7 cellular contexts compared by ENCODE assay signal in genomic region chr5:9361835-9362234, GRCh38.
DNase-seq lines count a peak whose midpoint lies in the region; ATAC-seq and TF ChIP-seq lines count a peak whose summit lies in the region.

No MANE protein-coding gene starts in this region.

- in situ Hi-C loops in G401 (cut with HindIII; ENCODE audit: low sequenced_read_pairs): no loop called here

- H3K27me3 ChIP-seq in OCI-LY3 (ENCODE audit: low read depth, low read length): no peaks in the 10 kb centered on the region
- H3K27me3 ChIP-seq in body of pancreas: no peaks in the 10 kb centered on the region
- no peaks in the 10 kb centered on the region for H3K27me3 ChIP-seq in testis

- peak; percentile 79 for TF ChIP-seq CTCF in OCI-LY3 (IDR thresholded peaks at IDR 0.05; ENCODE audit: low read depth, low read length)
- TF ChIP-seq CTCF in body of pancreas (IDR thresholded peaks at IDR 0.05): peak; percentile 49 to 87 (median 79)
- peak in 2 of 3 experiments; percentile 43 to 71 for TF ChIP-seq CTCF in testis (IDR thresholded peaks at IDR 0.05)

- H3K27ac ChIP-seq in OCI-LY3 (ENCODE audit: low read length) (no peak overlapping the region), body of pancreas (no peak overlapping the region), testis (no peak overlapping the region)

- H2AFZ ChIP-seq in OCI-LY3 (ENCODE audit: low read depth, low read length): no peak overlapping the region

- H3K4me2 ChIP-seq in OCI-LY3 (ENCODE audit: low read length): 0 out of 2 replicates have a peak overlapping the region, but pooled peaks have one; percentile 28

- no peaks in the 10 kb centered on the region for H3K36me3 ChIP-seq in OCI-LY3 (replicated peaks; ENCODE audit: low read depth, low read length)
- H3K36me3 ChIP-seq in body of pancreas (replicated peaks in 1 of 2; ENCODE audit: insufficient read depth in 1 of 2, low read depth in 2 of 2): no peaks in the 10 kb centered on the region
- no peaks in the 10 kb centered on the region for H3K36me3 ChIP-seq in testis (ENCODE audit: low read depth, missing control alignments)

- WGBS in body of pancreas, 2 donors: 37 to 42% methylated on average over 8 of the region's 8 CpGs
- WGBS in testis, 2 donors: 44 to 48% methylated on average over 8 of the region's 8 CpGs

- H3K9ac ChIP-seq in OCI-LY3 (ENCODE audit: low read length): no peak overlapping the region

- intact Hi-C loops in body of pancreas (cut with DNase I): no loop called here
- intact Hi-C loops in testis (cut with DNase I; ENCODE audit: low total_unique reads): no loop called here

- H4K20me1 ChIP-seq in OCI-LY3 (ENCODE audit: insufficient read depth, low read length): no peaks in the 10 kb centered on the region

- no peak overlapping the region for H3K4me3 ChIP-seq in OCI-LY3 (ENCODE audit: low read length)
- no peak overlapping the region for H3K4me3 ChIP-seq in body of pancreas
- H3K4me3 ChIP-seq in testis: no peak overlapping the region

- DNase-seq in G401 (ENCODE audit: low spot score) (peak; percentile 22), body of pancreas (peak; percentile 72 to 80 (median 75)), kidney tubule cell (ENCODE audit: low spot score) (peak; percentile 67), testis (peak; percentile 80)

- H3K9me3 ChIP-seq in OCI-LY3 (ENCODE audit: insufficient read depth, low read length): no peaks in the 10 kb centered on the region
- H3K9me3 ChIP-seq in body of pancreas: no peaks in the 10 kb centered on the region
- no peaks in the 10 kb centered on the region for H3K9me3 ChIP-seq in testis

- no peaks in the 10 kb centered on the region for H3K4me1 ChIP-seq in OCI-LY3 (ENCODE audit: low read length)
- H3K4me1 ChIP-seq in body of pancreas: no peaks in the 10 kb centered on the region
- H3K4me1 ChIP-seq in testis: no peaks in the 10 kb centered on the region

- TF ChIP-seq POLR2A in body of pancreas (IDR thresholded peaks at IDR 0.05) (no peak), testis (IDR thresholded peaks at IDR 0.05) (no peak)

- no peaks in the 10 kb centered on the region for H3K79me2 ChIP-seq in OCI-LY3 (ENCODE audit: low read length)

- peak; percentile 77 for ATAC-seq in GM19463 (IDR thresholded peaks at IDR 0.05; ENCODE audit: unreplicated experiment)
- peak; percentile 62 for ATAC-seq in HG03442 (IDR thresholded peaks at IDR 0.05; ENCODE audit: unreplicated experiment)
- ATAC-seq in body of pancreas: peak; percentile 73

Comparison
In these comparisons a context has a peak if more than half of its experiments do, and no peak if none do; other contexts are left out.
1. DNase-seq: peak in every context shown above with its lines; median percentile 80 in testis; 75 in body of pancreas; 67 in kidney tubule cell; 22 in G401.